Comparison of ENCODE assay signal across 2 cellular contexts in the genomic region with DNA sequence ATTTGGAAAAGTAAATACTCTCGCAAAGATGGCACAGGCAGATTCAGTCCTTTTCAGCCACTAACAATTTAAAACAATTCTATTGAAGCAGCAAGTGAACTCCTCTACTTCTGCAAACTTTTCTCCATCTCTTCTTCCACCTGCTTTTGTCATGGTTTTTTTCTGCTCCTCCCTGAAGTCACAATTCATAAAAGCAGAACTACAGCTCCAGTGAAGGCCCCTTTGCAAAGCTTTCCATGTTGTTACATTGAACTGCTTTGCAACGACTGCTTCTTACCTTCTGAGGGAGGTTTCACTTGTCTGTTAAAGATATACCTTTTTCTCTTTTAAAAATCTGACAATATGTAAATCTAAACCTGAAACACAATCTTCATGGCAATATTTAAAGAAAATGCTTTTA.
TF ChIP-seq lines count a peak whose summit lies in the region.

No MANE protein-coding gene starts in this region.

TF ChIP-seq in GM12878, 131 proteins besides CTCF, POLR2A, EP300 and RAD21:
- TF ChIP-seq NFIC (IDR thresholded peaks at IDR 0.05; ENCODE audit: low read depth, low read length): no peak
- no peak for TF ChIP-seq BRCA1 (IDR thresholded peaks at IDR 0.05; ENCODE audit: low read depth, low read length)
- TF ChIP-seq, protein P1, sequence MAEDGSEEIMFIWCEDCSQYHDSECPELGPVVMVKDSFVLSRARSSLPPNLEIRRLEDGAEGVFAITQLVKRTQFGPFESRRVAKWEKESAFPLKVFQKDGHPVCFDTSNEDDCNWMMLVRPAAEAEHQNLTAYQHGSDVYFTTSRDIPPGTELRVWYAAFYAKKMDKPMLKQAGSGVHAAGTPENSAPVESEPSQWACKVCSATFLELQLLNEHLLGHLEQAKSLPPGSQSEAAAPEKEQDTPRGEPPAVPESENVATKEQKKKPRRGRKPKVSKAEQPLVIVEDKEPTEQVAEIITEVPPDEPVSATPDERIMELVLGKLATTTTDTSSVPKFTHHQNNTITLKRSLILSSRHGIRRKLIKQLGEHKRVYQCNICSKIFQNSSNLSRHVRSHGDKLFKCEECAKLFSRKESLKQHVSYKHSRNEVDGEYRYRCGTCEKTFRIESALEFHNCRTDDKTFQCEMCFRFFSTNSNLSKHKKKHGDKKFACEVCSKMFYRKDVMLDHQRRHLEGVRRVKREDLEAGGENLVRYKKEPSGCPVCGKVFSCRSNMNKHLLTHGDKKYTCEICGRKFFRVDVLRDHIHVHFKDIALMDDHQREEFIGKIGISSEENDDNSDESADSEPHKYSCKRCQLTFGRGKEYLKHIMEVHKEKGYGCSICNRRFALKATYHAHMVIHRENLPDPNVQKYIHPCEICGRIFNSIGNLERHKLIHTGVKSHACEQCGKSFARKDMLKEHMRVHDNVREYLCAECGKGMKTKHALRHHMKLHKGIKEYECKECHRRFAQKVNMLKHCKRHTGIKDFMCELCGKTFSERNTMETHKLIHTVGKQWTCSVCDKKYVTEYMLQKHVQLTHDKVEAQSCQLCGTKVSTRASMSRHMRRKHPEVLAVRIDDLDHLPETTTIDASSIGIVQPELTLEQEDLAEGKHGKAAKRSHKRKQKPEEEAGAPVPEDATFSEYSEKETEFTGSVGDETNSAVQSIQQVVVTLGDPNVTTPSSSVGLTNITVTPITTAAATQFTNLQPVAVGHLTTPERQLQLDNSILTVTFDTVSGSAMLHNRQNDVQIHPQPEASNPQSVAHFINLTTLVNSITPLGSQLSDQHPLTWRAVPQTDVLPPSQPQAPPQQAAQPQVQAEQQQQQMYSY (CRISPR knock-in tag; IDR thresholded peaks at IDR 0.05): no peak
- TF ChIP-seq ZNF217 (IDR thresholded peaks at IDR 0.05): no peak
- no peak for TF ChIP-seq TARDBP (IDR thresholded peaks at IDR 0.05; ENCODE audit: borderline replicate concordance)
- TF ChIP-seq RELA (IDR thresholded peaks at IDR 0.05; ENCODE audit: borderline replicate concordance, partially characterized antibody): no peak
- TF ChIP-seq ZZZ3 (IDR thresholded peaks at IDR 0.05; ENCODE audit: control insufficient read depth, insufficient read length, low read depth): no peak
- TF ChIP-seq, protein P2, sequence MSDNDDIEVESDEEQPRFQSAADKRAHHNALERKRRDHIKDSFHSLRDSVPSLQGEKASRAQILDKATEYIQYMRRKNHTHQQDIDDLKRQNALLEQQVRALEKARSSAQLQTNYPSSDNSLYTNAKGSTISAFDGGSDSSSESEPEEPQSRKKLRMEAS (IDR thresholded peaks at IDR 0.05; ENCODE audit: low read depth, low read length): no peak
- TF ChIP-seq HDAC2 (IDR thresholded peaks at IDR 0.05): no peak
- TF ChIP-seq SMARCA5 (IDR thresholded peaks at IDR 0.05): no peak
- no peak for TF ChIP-seq MYC (IDR thresholded peaks at IDR 0.05; ENCODE audit: insufficient read depth, insufficient read length, insufficient replicate concordance, low read length, severe bottlenecking)
- TF ChIP-seq KLF5 (IDR thresholded peaks at IDR 0.05; ENCODE audit: partially characterized antibody): no peak
- no peak for TF ChIP-seq TCF3 (IDR thresholded peaks at IDR 0.05; ENCODE audit: borderline replicate concordance, insufficient read depth, low read depth, low read length)
- TF ChIP-seq, protein P3, sequence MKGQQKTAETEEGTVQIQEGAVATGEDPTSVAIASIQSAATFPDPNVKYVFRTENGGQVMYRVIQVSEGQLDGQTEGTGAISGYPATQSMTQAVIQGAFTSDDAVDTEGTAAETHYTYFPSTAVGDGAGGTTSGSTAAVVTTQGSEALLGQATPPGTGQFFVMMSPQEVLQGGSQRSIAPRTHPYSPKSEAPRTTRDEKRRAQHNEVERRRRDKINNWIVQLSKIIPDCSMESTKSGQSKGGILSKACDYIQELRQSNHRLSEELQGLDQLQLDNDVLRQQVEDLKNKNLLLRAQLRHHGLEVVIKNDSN (IDR thresholded peaks at IDR 0.05; ENCODE audit: borderline replicate concordance, extremely low read length, insufficient read depth, low read depth, low read length): no peak
TF ChIP-seq in GM12878: peak in this region for 0.

TF ChIP-seq in GM12891, 5 proteins besides CTCF, POLR2A, EP300 and RAD21:
- TF ChIP-seq TAF1 (IDR thresholded peaks at IDR 0.05; ENCODE audit: low read depth, low read length) (no peak), POLR2AphosphoS5 (IDR thresholded peaks at IDR 0.05; ENCODE audit: low read depth, low read length) (no peak), SPI1 (IDR thresholded peaks at IDR 0.05; ENCODE audit: low read depth, low read length) (no peak), PAX5 (IDR thresholded peaks at IDR 0.05; ENCODE audit: insufficient read depth, low read length, severe bottlenecking) (no peak), POU2F2 (IDR thresholded peaks at IDR 0.05; ENCODE audit: low read depth, low read length) (no peak)
TF ChIP-seq in GM12891: peak in this region for 0.
